In genomic region chr16:52446076-52446475, GRCh38 we compare ENCODE assay signal across 1 cellular context.
TF ChIP-seq lines count a peak whose summit lies in the region.

No MANE protein-coding gene starts in this region.

TF ChIP-seq in HEK293, 187 proteins besides CTCF, POLR2A, EP300 and RAD21 (continued from another document):
- TF ChIP-seq ZNF549 (tag by site-specific recombination; IDR thresholded peaks at IDR 0.05) = no peak
